Comparison of ENCODE assay signal across 8 cellular contexts in genomic region chr6:119349041-119349340, GRCh38. TPM values are rescaled to one million over a fixed set of nuclear protein-coding genes. Genes with fewer than 3 reads are reported as not detected.
DNase-seq lines count a peak whose midpoint lies in the region; ATAC-seq lines count a peak whose summit lies in the region.

No MANE protein-coding gene starts in this region.

- H3K4me3 ChIP-seq in iPS-18c (ENCODE audit: insufficient read depth, low read depth, low read length): peak overlapping the region; percentile 93

- DNase-seq in NCI-H1105 (lab: John Stamatoyannopoulos, UW): peak; percentile 8
- no peak for DNase-seq in NCI-H1105 treated with DMSO at 0.1 percent for 48 hours (lab: John Stamatoyannopoulos, UW)
- no peak for DNase-seq in activated naive CD8-positive, alpha-beta T cell treated with anti-CD3 and anti-CD28 coated beads for 36 hours
- DNase-seq in stimulated activated naive B cell treated with anti-CD40 and anti-IgM and Interleukin-4, amounts not matched to agents 10 μg/mL and 1 μg/mL and 100 μg/mL, for 72 hours: no peak
- DNase-seq in nucleus accumbens (lab: John Stamatoyannopoulos, UW): no peak

- H3K36me3 Mint-ChIP-seq in activated naive CD8-positive, alpha-beta T cell treated with anti-CD3 and anti-CD28 coated beads for 36 hours: peaks cover 27% of the 10 kb centered on the region
- peaks cover 18 to 22% of the 10 kb centered on the region in 2 donors for H3K36me3 Mint-ChIP-seq in stimulated activated naive B cell treated with anti-CD40 and anti-IgM and Interleukin-4, amounts not matched to agents 10 μg/mL and 1 μg/mL and 100 μg/mL, for 72 hours

- peak overlapping the region; percentile 84 for H3K27ac Mint-ChIP-seq in activated naive CD8-positive, alpha-beta T cell treated with anti-CD3 and anti-CD28 coated beads for 36 hours
- H3K27ac Mint-ChIP-seq in stimulated activated naive B cell treated with anti-CD40 and anti-IgM and Interleukin-4, amounts not matched to agents 10 μg/mL and 1 μg/mL and 100 μg/mL, for 72 hours: peak overlapping the region; percentile 95

- no peaks in the 10 kb centered on the region for H3K9me3 ChIP-seq in iPS-18c (ENCODE audit: control insufficient read depth, insufficient read depth, low read length)

- no peaks in the 10 kb centered on the region for H3K27me3 Mint-ChIP-seq in activated naive CD8-positive, alpha-beta T cell treated with anti-CD3 and anti-CD28 coated beads for 36 hours
- H3K27me3 Mint-ChIP-seq in stimulated activated naive B cell treated with anti-CD40 and anti-IgM and Interleukin-4, amounts not matched to agents 10 μg/mL and 1 μg/mL and 100 μg/mL, for 72 hours: no peaks in the 10 kb centered on the region

- H3K4me3 Mint-ChIP-seq in activated naive CD8-positive, alpha-beta T cell treated with anti-CD3 and anti-CD28 coated beads for 36 hours: peak overlapping the region; percentile 82
- peak overlapping the region; percentile 73 to 88 for H3K4me3 Mint-ChIP-seq in stimulated activated naive B cell treated with anti-CD40 and anti-IgM and Interleukin-4, amounts not matched to agents 10 μg/mL and 1 μg/mL and 100 μg/mL, for 72 hours

- H3K4me1 Mint-ChIP-seq in activated naive CD8-positive, alpha-beta T cell treated with anti-CD3 and anti-CD28 coated beads for 36 hours: peaks cover 52% of the 10 kb centered on the region
- H3K4me1 Mint-ChIP-seq in stimulated activated naive B cell treated with anti-CD40 and anti-IgM and Interleukin-4, amounts not matched to agents 10 μg/mL and 1 μg/mL and 100 μg/mL, for 72 hours: peaks cover 20 to 48% of the 10 kb centered on the region in 2 donors

- peak; percentile 0 for ATAC-seq in HG02885 (IDR thresholded peaks at IDR 0.05; ENCODE audit: poor library complexity, unreplicated experiment)
- peak; percentile 2 for ATAC-seq in stimulated activated naive B cell treated with anti-CD40 and anti-IgM and Interleukin-4, amounts not matched to agents 10 μg/mL and 1 μg/mL and 100 μg/mL, for 72 hours (replicated peaks)
- no peak for ATAC-seq in HG03135 (IDR thresholded peaks at IDR 0.05; ENCODE audit: unreplicated experiment)

- no peaks in the 10 kb centered on the region for H3K9me3 Mint-ChIP-seq in activated naive CD8-positive, alpha-beta T cell treated with anti-CD3 and anti-CD28 coated beads for 36 hours
- H3K9me3 Mint-ChIP-seq in stimulated activated naive B cell treated with anti-CD40 and anti-IgM and Interleukin-4, amounts not matched to agents 10 μg/mL and 1 μg/mL and 100 μg/mL, for 72 hours: no peaks in the 10 kb centered on the region

RNA-seq across cellular contexts. Expression of gene MAN1A1, which starts 0.6 kb away (rescaled TPM):
- total RNA-seq in activated naive CD8-positive, alpha-beta T cell treated with anti-CD3 and anti-CD28 coated beads for 36 hours: 10 to 100 TPM; 21.4 to 22.6 TPM
